ENCODE assay signal across 8 cellular contexts in the genomic region with DNA sequence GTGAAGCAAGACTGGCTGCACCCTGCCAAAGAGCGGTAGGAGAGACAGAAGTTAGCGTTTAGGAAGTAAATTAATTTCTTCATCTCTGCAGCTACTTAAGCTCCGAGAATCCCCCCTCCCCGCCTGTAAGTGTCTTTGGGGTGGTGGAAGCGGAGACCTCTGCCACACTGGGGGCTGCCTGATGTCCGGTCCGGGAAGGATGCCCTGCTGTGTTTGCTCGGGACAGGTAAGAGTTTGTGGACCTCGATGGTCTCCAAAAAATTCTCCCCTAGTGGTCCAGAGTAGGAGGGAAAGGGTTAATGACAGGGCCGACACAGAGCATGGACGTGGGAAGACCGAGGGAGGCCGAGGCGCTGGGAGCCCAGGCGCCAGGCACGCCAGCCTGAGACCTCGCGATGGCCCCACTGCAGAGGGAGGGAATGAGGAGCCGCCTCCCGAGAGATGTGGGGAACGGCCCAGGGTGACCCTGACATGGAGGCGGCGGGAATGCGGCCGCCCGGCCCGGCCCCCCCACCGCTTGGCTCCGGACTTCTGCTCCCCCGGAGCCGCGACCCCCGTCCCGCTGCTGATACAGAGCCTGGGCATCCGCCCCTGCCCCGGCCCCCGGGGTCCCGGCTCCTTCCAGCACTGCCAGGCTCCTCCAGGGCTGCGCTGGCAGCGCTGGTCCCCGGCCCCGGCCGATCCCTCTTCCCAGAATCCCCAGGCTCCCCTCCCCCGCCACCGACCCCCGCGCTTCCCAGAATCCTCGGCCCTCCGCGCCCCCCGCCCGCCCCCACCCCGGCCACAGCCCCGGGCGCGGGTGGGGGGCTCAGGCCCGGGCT. TPM values are rescaled to one million over a fixed set of nuclear protein-coding genes. Genes with fewer than 3 reads are reported as not detected.
DNase-seq lines count a peak whose midpoint lies in the region; ATAC-seq and TF ChIP-seq lines count a peak whose summit lies in the region.

No MANE protein-coding gene starts in this region.

- no peak for TF ChIP-seq POLR2A in erythroblast (IDR thresholded peaks at IDR 0.05; ENCODE audit: low read length)

- no peaks in the 10 kb centered on the region for H3K27me3 Mint-ChIP-seq in activated CD8-positive, alpha-beta T cell treated with anti-CD3 and anti-CD28 coated beads for 36 hours

- H3K9me3 Mint-ChIP-seq in activated CD8-positive, alpha-beta T cell treated with anti-CD3 and anti-CD28 coated beads for 36 hours, result no peaks in the 10 kb centered on the region

- H4K20me1 ChIP-seq in osteoblast (ENCODE audit: insufficient read depth, low read length), result peaks cover 5% of the 10 kb centered on the region

- H3K27ac ChIP-seq in osteoblast (ENCODE audit: low read depth, low read length), result peak overlapping the region; percentile 80

- H3K4me1 ChIP-seq in osteoblast (ENCODE audit: insufficient read depth, low read length), result peaks cover 11% of the 10 kb centered on the region

- H2AFZ ChIP-seq in osteoblast (ENCODE audit: low read length), result peak overlapping the region; percentile 42

- H3K9me3 ChIP-seq in osteoblast (ENCODE audit: low read depth, low read length), result no peaks in the 10 kb centered on the region

- peak overlapping the region; percentile 97 for H3K4me3 ChIP-seq in osteoblast (ENCODE audit: insufficient read depth, low read length)

- DNase-seq in CD1c-positive myeloid dendritic cell (ENCODE audit: extremely low spot score) (peak; percentile 20), HPDE6-E6E7 (ENCODE audit: extremely low spot score) (peak; percentile 69), glomerular visceral epithelial cell (ENCODE audit: extremely low spot score) (peak; percentile 47), osteoblast (ENCODE audit: insufficient read length, low spot score, missing footprints) (peak; percentile 100), NCI-H1105 (lab: John Stamatoyannopoulos, UW) (no peak), erythroblast (lab: John Stamatoyannopoulos, UW) (no peak), Ammon's horn (ENCODE audit: low spot score) (no peak)
- peak; percentile 24 for DNase-seq in activated CD8-positive, alpha-beta T cell treated with anti-CD3 and anti-CD28 coated beads for 36 hours

- CTCF ChIA-PET in activated CD8-positive, alpha-beta T cell treated with anti-CD3 and anti-CD28 coated beads for 36 hours (lab: Charles Lee), result interaction anchor here (1.0 kb wide), 1 partner anchor 27 kb away, joined by 4 read pairs; no protein-coding TSS in a partner anchor

- peaks cover 4% of the 10 kb centered on the region for H3K36me3 Mint-ChIP-seq in activated CD8-positive, alpha-beta T cell treated with anti-CD3 and anti-CD28 coated beads for 36 hours (ENCODE audit: low read depth)

- H3K79me2 ChIP-seq in osteoblast (ENCODE audit: insufficient read depth, low read length), result peaks cover 33% of the 10 kb centered on the region

- no peak for TF ChIP-seq CTCF in activated CD8-positive, alpha-beta T cell treated with anti-CD3 and anti-CD28 coated beads for 36 hours (IDR thresholded peaks at IDR 0.05)
- TF ChIP-seq CTCF in osteoblast (IDR thresholded peaks at IDR 0.05; ENCODE audit: extremely low read depth, low read depth, low read length), result no peak

- no peak overlapping the region for H3K27ac Mint-ChIP-seq in activated CD8-positive, alpha-beta T cell treated with anti-CD3 and anti-CD28 coated beads for 36 hours

- H3K4me1 Mint-ChIP-seq in activated CD8-positive, alpha-beta T cell treated with anti-CD3 and anti-CD28 coated beads for 36 hours (ENCODE audit: low read depth), result peaks cover 11% of the 10 kb centered on the region

- intact Hi-C loops in activated CD8-positive, alpha-beta T cell treated with anti-CD3 and anti-CD28 coated beads for 36 hours (cut with micrococcal nuclease), result no loop called here

- ATAC-seq in activated CD8-positive, alpha-beta T cell treated with anti-CD3 and anti-CD28 coated beads for 36 hours, result peak; percentile 47

- H3K4me3 Mint-ChIP-seq in activated CD8-positive, alpha-beta T cell treated with anti-CD3 and anti-CD28 coated beads for 36 hours, result peak overlapping the region; percentile 83

- H3K27me3 ChIP-seq in osteoblast (ENCODE audit: insufficient read depth, low read length), result no peaks in the 10 kb centered on the region

- H3K4me2 ChIP-seq in osteoblast (ENCODE audit: insufficient read depth, low read length), result peak overlapping the region; percentile 93

- POLR2A ChIA-PET in activated CD8-positive, alpha-beta T cell treated with anti-CD3 and anti-CD28 coated beads for 36 hours (lab: Charles Lee), result interaction anchor here (0.6 to 1.5 kb wide), 3 partner anchors 9 to 70 kb away, joined by 3 to 5 read pairs (median 3); no protein-coding TSS in a partner anchor

- peaks cover 23% of the 10 kb centered on the region for H3K36me3 ChIP-seq in osteoblast (ENCODE audit: insufficient read depth, low read length)

RNA-seq across cellular contexts. Expression of a gene that starts 0.7 kb away (rescaled TPM):
- 1 to 10 TPM; 2.8 to 3.2 TPM for total RNA-seq in activated CD8-positive, alpha-beta T cell treated with anti-CD3 and anti-CD28 coated beads for 36 hours
- total RNA-seq in osteoblast, result 15.3 and 16.3 TPM in 2 replicates

RNA-seq across cellular contexts. Expression of a gene that starts 24.2 kb away (rescaled TPM):
- total RNA-seq in activated CD8-positive, alpha-beta T cell treated with anti-CD3 and anti-CD28 coated beads for 36 hours, result 10 to 100 TPM; 63.2 to 68.1 TPM
- 63.1 and 88.3 TPM in 2 replicates for total RNA-seq in osteoblast

RNA-seq across cellular contexts. Expression of a gene that starts 24.5 kb away (rescaled TPM):
- total RNA-seq in activated CD8-positive, alpha-beta T cell treated with anti-CD3 and anti-CD28 coated beads for 36 hours, result 1 to 10 TPM; 3.8 to 3.9 TPM
- total RNA-seq in osteoblast, result 2.4 and 2.9 TPM in 2 replicates

RNA-seq across cellular contexts. Expression of a gene that starts 38.1 kb away (rescaled TPM):
- total RNA-seq in activated CD8-positive, alpha-beta T cell treated with anti-CD3 and anti-CD28 coated beads for 36 hours, result 10 to 100 TPM; 27.8 to 30.3 TPM
- 20.3 and 25.0 TPM in 2 replicates for total RNA-seq in osteoblast

Comparison
In these comparisons a context has a peak if more than half of its experiments do, and no peak if none do; other contexts are left out.
1. DNase-seq: peak in CD1c-positive myeloid dendritic cell (single experiment), HPDE6-E6E7 (single experiment), activated CD8-positive, alpha-beta T cell treated with anti-CD3 and anti-CD28 coated beads for 36 hours (single experiment), glomerular visceral epithelial cell (single experiment) and osteoblast (single experiment); none in NCI-H1105 (single experiment), erythroblast (0 of 2) and Ammon's horn (single experiment).